19 cellular contexts compared by ENCODE assay signal in the genomic region with DNA sequence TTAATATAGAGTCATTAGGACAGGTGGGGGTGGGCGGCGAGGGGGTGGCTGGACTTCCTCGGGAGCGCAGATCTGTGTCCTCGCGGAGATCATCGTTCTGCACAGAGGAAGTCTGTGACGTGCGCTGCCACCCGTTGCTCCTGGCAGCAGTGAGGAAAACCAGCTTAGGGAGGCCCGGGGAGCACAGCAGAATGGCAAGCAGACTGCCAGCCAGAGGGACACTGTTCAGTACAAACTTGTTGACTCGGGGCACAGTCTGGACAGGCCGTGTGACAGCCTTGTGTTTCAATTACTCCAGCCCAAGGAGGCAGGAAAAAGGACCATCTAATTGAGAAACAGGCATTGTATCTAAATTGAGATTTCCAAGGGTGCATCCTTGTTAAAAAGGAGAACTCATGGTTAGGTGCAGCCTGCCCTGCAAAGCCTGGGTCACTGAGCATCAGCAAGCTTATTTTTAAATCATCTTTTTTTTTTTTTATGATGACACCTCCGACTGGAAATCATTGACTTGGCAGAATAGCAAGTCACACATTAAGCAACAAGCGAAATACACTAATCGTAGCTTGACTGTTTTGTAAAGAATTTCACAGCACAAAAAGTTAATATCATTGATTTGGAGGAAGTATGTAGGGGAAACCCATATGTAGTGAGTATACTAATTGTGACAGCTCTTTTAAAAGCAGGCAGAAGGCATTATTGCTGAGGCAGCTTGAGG.
DNase-seq lines count a peak whose midpoint lies in the region; TF ChIP-seq lines count a peak whose summit lies in the region.
"Had no signal": no experiment of that assay in that cellular context is flagged by ENCODE, and none has a peak within 500 bp of the region (broad histone marks: within the 10 kb centered on the region; RNA-seq: fewer than 3 reads in every experiment).

No MANE protein-coding gene starts in this region.

- H3K27ac Mint-ChIP-seq in activated CD4-positive, alpha-beta T cell treated with anti-CD3 and anti-CD28 coated beads, Interleukin-2, amount 10 ng/mL, durations not matched to agents 7 days and 5 days = no peak overlapping the region
- H3K27ac Mint-ChIP-seq: CD8-positive, alpha-beta memory T cell; endodermal cell; type B pancreatic cell had no signal

- in situ Hi-C loops in mammary epithelial cell (cut with MboI; ENCODE audit: low sequenced_read_pairs in 2 of 2) = no loop called here

- no peak for TF ChIP-seq POLR2A in spleen (IDR thresholded peaks at IDR 0.05)

- H3K36me3 ChIP-seq in mammary epithelial cell (ENCODE audit: insufficient read depth, low read length) = no peaks in the 10 kb centered on the region
- no peaks in the 10 kb centered on the region for H3K36me3 ChIP-seq in mesenchymal stem cell (ENCODE audit: control insufficient read depth in 1 of 2, insufficient read depth in 2 of 2, low read depth in 1 of 2, low read length in 2 of 2)
- H3K36me3 ChIP-seq in spleen = no peaks in the 10 kb centered on the region

- peaks cover 17% of the 10 kb centered on the region for H3K4me1 ChIP-seq in mammary epithelial cell (ENCODE audit: insufficient read depth, low read length)
- peaks cover 9% of the 10 kb centered on the region for H3K4me1 ChIP-seq in mesenchymal stem cell (ENCODE audit: control insufficient read depth, insufficient read depth, low read depth, low read length)
- no peaks in the 10 kb centered on the region for H3K4me1 ChIP-seq in spleen

- intact Hi-C loops in mammary epithelial cell (cut with micrococcal nuclease) (loop anchor here (2.0 kb wide), 1 partner anchor 511 kb away; no protein-coding TSS in a partner anchor), spleen (cut with DNase I; ENCODE audit: low total_unique reads) (no loop called here)

- 42% methylated on average over 11 of the region's 16 CpGs for WGBS in mammary epithelial cell (ENCODE audit: low coverage, missing lambda C conversion rate)
- WGBS in mesenchymal stem cell = 94% methylated on average over 16 of the region's 16 CpGs
- WGBS in spleen, 5 donors = 76 to 85% (median 80%) methylated on average over 16 of the region's 16 CpGs

- peak overlapping the region; percentile 0 for H4K8ac ChIP-seq in mesenchymal stem cell (ENCODE audit: low read length)

- H2BK5ac ChIP-seq in mesenchymal stem cell (ENCODE audit: low read depth, low read length, poor library complexity, severe bottlenecking) = peak overlapping the region; percentile 52

- no peak overlapping the region for H2BK120ac ChIP-seq in mesenchymal stem cell (ENCODE audit: low read depth, low read length)

- no peak overlapping the region for H3K18ac ChIP-seq in mesenchymal stem cell (ENCODE audit: low read depth in 1 of 2, low read length in 2 of 2)

- H2AFZ ChIP-seq in mammary epithelial cell (ENCODE audit: low read depth, low read length) (peak overlapping the region; percentile 87), mesenchymal stem cell (ENCODE audit: low read depth, low read length) (no peak overlapping the region)

- H3K4me3 Mint-ChIP-seq in activated CD4-positive, alpha-beta T cell treated with anti-CD3 and anti-CD28 coated beads, Interleukin-2, amount 10 ng/mL, durations not matched to agents 7 days and 5 days = no peak overlapping the region
- H3K4me3 Mint-ChIP-seq: CD8-positive, alpha-beta memory T cell; endodermal cell; type B pancreatic cell had no signal

- DNase-seq in NCI-H524 (lab: John Stamatoyannopoulos, UW) = peak; percentile 31 to 76
- DNase-seq in NCI-H524 treated with DMSO at 0.1 percent for 48 hours (lab: John Stamatoyannopoulos, UW) = no peak
- DNase-seq in mammary epithelial cell = no peak
- peak; percentile 2 for DNase-seq in mesenchymal stem cell
- DNase-seq in superior temporal gyrus (ENCODE audit: extremely low spot score) = peak; percentile 21
- DNase-seq in spleen = no peak
- DNase-seq in NCI-H345 (lab: John Stamatoyannopoulos, UW) = no peak
- DNase-seq in activated CD4-positive, alpha-beta T cell treated with anti-CD3 and anti-CD28 coated beads, Interleukin-2, amount 10 ng/mL, durations not matched to agents 7 days and 5 days = no peak
- DNase-seq: 8988T; activated effector memory CD4-positive, alpha-beta T cell treated with anti-CD3 and anti-CD28 coated beads, Interleukin-2, amount 50 U/mL, for 16 hours; CD8-positive, alpha-beta memory T cell; endodermal cell; foreskin melanocyte; GDM1; kidney; MV-4-11; NCI-H2171 treated with DMSO at 0.1 percent for 48 hours; stimulated activated CD4-positive, alpha-beta T cell treated with anti-CD3 and anti-CD28 coated beads, Interleukin-2, amount 100 ng/mL, for 48 hours had no signal

- no peaks in the 10 kb centered on the region for H4K20me1 ChIP-seq in mammary epithelial cell (ENCODE audit: insufficient read depth, low read length)

- CTCF ChIA-PET in mammary epithelial cell (lab: Charles Lee; ENCODE audit: low non-redundant PET) = no interaction called here
- CTCF ChIA-PET in activated CD4-positive, alpha-beta T cell treated with anti-CD3 and anti-CD28 coated beads, Interleukin-2, amount 10 ng/mL, durations not matched to agents 7 days and 5 days (lab: Charles Lee) = interaction anchor here (0.7 kb wide), 1 partner anchor 549 kb away, joined by 3 read pairs; no protein-coding TSS in a partner anchor

- H3K9me3 ChIP-seq in mammary epithelial cell (replicated peaks; ENCODE audit: insufficient read depth, low read length) (no peaks in the 10 kb centered on the region), mesenchymal stem cell (ENCODE audit: control insufficient read depth, low read length) (no peaks in the 10 kb centered on the region), spleen (peaks cover 0 to 4% (median 0%) of the 10 kb centered on the region in 8 donors)

- H2BK12ac ChIP-seq in mesenchymal stem cell (ENCODE audit: low read length in 2 of 2) = peak overlapping the region in 1 of 2 experiments; percentile 13

- dilution Hi-C loops in mammary epithelial cell (cut with HindIII; ENCODE audit: low sequenced_read_pairs) = no loop called here

- H3K27ac ChIP-seq in mammary epithelial cell (ENCODE audit: insufficient read depth, low read depth, low read length) (no peak overlapping the region), mesenchymal stem cell (ENCODE audit: low read length, poor library complexity, severe bottlenecking) (peak overlapping the region; percentile 74), spleen (no peak overlapping the region)

- no peak overlapping the region for H3K23ac ChIP-seq in mesenchymal stem cell (ENCODE audit: low read length in 2 of 2)

- no peak overlapping the region for H3K9ac ChIP-seq in mammary epithelial cell (ENCODE audit: insufficient read depth, low read length)
- no peak overlapping the region for H3K9ac ChIP-seq in mesenchymal stem cell (ENCODE audit: low read length)

- no peak for TF ChIP-seq CTCF in mammary epithelial cell (conservative IDR thresholded peaks at IDR 0.05 in 1 of 2, IDR thresholded peaks at IDR 0.05 in 1 of 2; ENCODE audit: extremely low read depth in 1 of 2, insufficient read depth in 1 of 2, low read depth in 1 of 2, low read length in 2 of 2)
- TF ChIP-seq CTCF in spleen (IDR thresholded peaks at IDR 0.05 in 8 of 11, conservative IDR thresholded peaks at IDR 0.05 in 3 of 11) = no peak

- H3K4ac ChIP-seq in mesenchymal stem cell (ENCODE audit: low read depth in 1 of 2, low read length in 2 of 2) = peak overlapping the region in 1 of 2 experiments; percentile 37

- H3K79me2 ChIP-seq in mammary epithelial cell (ENCODE audit: insufficient read depth, low read length) = no peaks in the 10 kb centered on the region

- H3K4me2 ChIP-seq in mammary epithelial cell (ENCODE audit: insufficient read depth, low read depth, low read length) (peak overlapping the region; percentile 37), mesenchymal stem cell (ENCODE audit: low read length, poor library complexity, severe bottlenecking) (peak overlapping the region; percentile 10)

- H3K27me3 Mint-ChIP-seq in activated CD4-positive, alpha-beta T cell treated with anti-CD3 and anti-CD28 coated beads, Interleukin-2, amount 10 ng/mL, durations not matched to agents 7 days and 5 days = no peaks in the 10 kb centered on the region
- H3K27me3 Mint-ChIP-seq: CD8-positive, alpha-beta memory T cell had no signal

- H4K91ac ChIP-seq in mesenchymal stem cell (ENCODE audit: low read length) = peak overlapping the region; percentile 2

- BruUV-seq in mammary epithelial cell (replicated peaks; lab: Mats Ljungman, UMichigan) = no TSS peak

- no peaks in the 10 kb centered on the region for H3K36me3 Mint-ChIP-seq in activated CD4-positive, alpha-beta T cell treated with anti-CD3 and anti-CD28 coated beads, Interleukin-2, amount 10 ng/mL, durations not matched to agents 7 days and 5 days (ENCODE audit: low read depth)
- H3K36me3 Mint-ChIP-seq: CD8-positive, alpha-beta memory T cell; type B pancreatic cell had no signal

- POLR2A ChIA-PET in activated CD4-positive, alpha-beta T cell treated with anti-CD3 and anti-CD28 coated beads, Interleukin-2, amount 10 ng/mL, durations not matched to agents 7 days and 5 days (lab: Charles Lee) = no interaction called here

- no peaks in the 10 kb centered on the region for H3K4me1 Mint-ChIP-seq in activated CD4-positive, alpha-beta T cell treated with anti-CD3 and anti-CD28 coated beads, Interleukin-2, amount 10 ng/mL, durations not matched to agents 7 days and 5 days
- H3K4me1 Mint-ChIP-seq: CD8-positive, alpha-beta memory T cell had no signal

- H3K27me3 ChIP-seq in mammary epithelial cell (ENCODE audit: insufficient read depth, low read length) (no peaks in the 10 kb centered on the region), mesenchymal stem cell (ENCODE audit: control insufficient read depth in 1 of 2, insufficient read depth in 1 of 2, low read length in 2 of 2) (no peaks in the 10 kb centered on the region), spleen (replicated peaks in 1 of 7) (no peaks in the 10 kb centered on the region)

- peak overlapping the region; percentile 87 for H2BK15ac ChIP-seq in mesenchymal stem cell (ENCODE audit: low read depth, poor library complexity, severe bottlenecking)

- H3K9me3 Mint-ChIP-seq in activated CD4-positive, alpha-beta T cell treated with anti-CD3 and anti-CD28 coated beads, Interleukin-2, amount 10 ng/mL, durations not matched to agents 7 days and 5 days = peaks cover 8% of the 10 kb centered on the region
- H3K9me3 Mint-ChIP-seq: endodermal cell, type B pancreatic cell had no signal

- H3K79me1 ChIP-seq in mesenchymal stem cell (replicated peaks; ENCODE audit: low read length, poor library complexity, severe bottlenecking) = no peaks in the 10 kb centered on the region

- H3K4me3 ChIP-seq in mammary epithelial cell (replicated peaks in 1 of 3; ENCODE audit: insufficient read depth in 1 of 3, low read depth in 2 of 3, low read length in 3 of 3) = no peak overlapping the region
- no peak overlapping the region for H3K4me3 ChIP-seq in mesenchymal stem cell (ENCODE audit: insufficient read depth in 1 of 2, low read depth in 1 of 2, low read length in 2 of 2)
- H3K4me3 ChIP-seq in spleen = no peak overlapping the region

- H2AK5ac ChIP-seq in mesenchymal stem cell (ENCODE audit: low read length, severe bottlenecking) = no peak overlapping the region

- no peak overlapping the region for H3K14ac ChIP-seq in mesenchymal stem cell (ENCODE audit: low read length in 2 of 2)

Comparison
In these comparisons a context has a peak if more than half of its experiments do, and no peak if none do; other contexts are left out.
1. DNase-seq: peak in NCI-H524 (2 of 2), mesenchymal stem cell (single experiment) and superior temporal gyrus (single experiment); none in NCI-H524 treated with DMSO at 0.1 percent for 48 hours (single experiment), mammary epithelial cell (single experiment), spleen (single experiment), NCI-H345 (single experiment) and activated CD4-positive, alpha-beta T cell treated with anti-CD3 and anti-CD28 coated beads, Interleukin-2, amount 10 ng/mL, durations not matched to agents 7 days and 5 days (single experiment).